Comparison of ENCODE assay signal across 16 cellular contexts in the genomic region with DNA sequence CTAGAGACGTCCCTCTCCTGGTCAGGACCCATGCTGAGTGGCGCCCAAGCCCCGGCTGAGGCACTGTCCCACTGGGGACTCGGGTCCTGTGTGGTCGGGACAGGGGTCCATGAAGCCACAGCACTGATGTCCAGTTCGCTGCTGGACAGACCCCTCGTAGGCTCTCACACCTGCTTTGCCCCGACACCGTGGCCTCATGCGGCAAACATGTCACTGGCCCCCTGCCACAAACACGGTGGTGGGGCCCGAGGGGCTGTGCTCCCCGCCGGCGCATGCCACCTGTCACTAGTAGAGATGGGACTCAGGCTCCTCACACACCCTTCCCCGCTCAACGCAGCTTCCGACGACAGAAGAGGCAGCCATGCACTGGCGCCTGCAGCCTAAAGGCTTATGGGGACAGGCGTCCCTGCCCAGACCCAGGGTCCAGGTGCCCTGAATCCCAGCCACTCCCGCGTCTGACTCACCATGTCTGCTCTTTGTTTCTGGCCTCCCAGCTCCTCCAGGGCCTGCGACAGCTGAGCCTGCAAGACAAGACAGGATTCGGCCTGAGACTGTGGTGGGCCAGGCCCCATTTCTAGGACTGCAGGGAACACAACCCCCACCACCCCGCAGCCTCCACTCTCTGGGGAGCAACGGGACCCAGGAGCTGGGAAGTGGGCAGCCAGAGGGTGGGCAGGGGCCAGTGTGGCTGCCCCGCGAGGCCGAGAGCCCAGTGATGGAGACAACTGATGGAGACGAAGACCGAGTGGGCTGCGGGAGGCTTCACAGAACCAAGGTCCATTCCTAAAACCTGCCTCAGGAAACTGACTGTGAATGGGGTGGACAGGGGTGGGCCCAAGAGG.
DNase-seq lines count a peak whose midpoint lies in the region; ATAC-seq and TF ChIP-seq lines count a peak whose summit lies in the region.
"Had no signal": no experiment of that assay in that cellular context is flagged by ENCODE, and none has a peak within 500 bp of the region (broad histone marks: within the 10 kb centered on the region; RNA-seq: fewer than 3 reads in every experiment).

No MANE protein-coding gene starts in this region.

- H2BK12ac ChIP-seq in neuronal stem cell (ENCODE audit: low read length): peak overlapping the region; percentile 33

- H3K4me3 Mint-ChIP-seq in CD14-positive monocyte: no peak overlapping the region
- H3K4me3 Mint-ChIP-seq: activated CD4-positive, alpha-beta T cell treated with anti-CD3 and anti-CD28 coated beads, Interleukin-2, amount 10 ng/mL, durations not matched to agents 24 days and 14 days; activated naive CD8-positive, alpha-beta T cell; nephron had no signal

- H3K9ac ChIP-seq in neuronal stem cell (ENCODE audit: low read depth, low read length, poor library complexity): peak overlapping the region; percentile 50
- H3K9ac ChIP-seq: SK-N-SH had no signal

- peak overlapping the region; percentile 53 for H4K91ac ChIP-seq in neuronal stem cell (ENCODE audit: low read depth, low read length, poor library complexity)

- H2AFZ ChIP-seq in neuronal stem cell (ENCODE audit: low read length): no peak overlapping the region

- peak overlapping the region; percentile 95 for H2AK5ac ChIP-seq in neuronal stem cell (ENCODE audit: low read depth, low read length)

- no peak overlapping the region for H4K8ac ChIP-seq in neuronal stem cell (ENCODE audit: low read depth, low read length)

- H3K79me1 ChIP-seq in neuronal stem cell (ENCODE audit: low read depth, low read length): peaks cover 14% of the 10 kb centered on the region

- peaks cover 0 to 3% of the 10 kb centered on the region in 2 donors for H3K36me3 ChIP-seq in neuronal stem cell (replicated peaks in 1 of 2; ENCODE audit: control insufficient read depth in 2 of 2, insufficient read depth in 2 of 2, low read length in 2 of 2)

- H3K4me2 ChIP-seq in neuronal stem cell (ENCODE audit: insufficient read depth, low read length, poor library complexity, severe bottlenecking): peak overlapping the region; percentile 11
- H3K4me2 ChIP-seq: SK-N-SH had no signal

- no peaks in the 10 kb centered on the region for H3K27me3 ChIP-seq in neuronal stem cell (ENCODE audit: control insufficient read depth in 3 of 3, insufficient read depth in 3 of 3, low read depth in 1 of 3, low read length in 3 of 3)

- no peak overlapping the region for H2BK15ac ChIP-seq in neuronal stem cell (ENCODE audit: low read length)

- peaks cover 16 to 24% of the 10 kb centered on the region in 2 donors for H3K4me1 ChIP-seq in neuronal stem cell (ENCODE audit: control insufficient read depth in 2 of 2, insufficient read depth in 1 of 2, low read depth in 1 of 2, low read length in 2 of 2)

- POLR2A ChIA-PET in RWPE1 (lab: Yijun Ruan, JAX; ENCODE audit: low non-redundant PET): no interaction called here
- POLR2A ChIA-PET in HEK293T (lab: Yijun Ruan, JAX): no interaction called here

- H3K36me3 Mint-ChIP-seq in CD14-positive monocyte: peaks cover 14 to 37% of the 10 kb centered on the region in 2 donors
- H3K36me3 Mint-ChIP-seq: activated naive CD8-positive, alpha-beta T cell had no signal

- WGBS in neuronal stem cell (ENCODE audit: extremely low coverage in 2 of 2, insufficient read length in 2 of 2, insufficient replicate concordance in 1 of 2), 2 donors: no CpG with 5 or more reads among the region's 33 CpGs

- H3K4ac ChIP-seq in neuronal stem cell (ENCODE audit: low read length): no peak overlapping the region

- H3K23ac ChIP-seq in neuronal stem cell (ENCODE audit: low read depth, low read length, poor library complexity): no peak overlapping the region

- H3K18ac ChIP-seq in neuronal stem cell (ENCODE audit: low read length): peak overlapping the region; percentile 92

- no peaks in the 10 kb centered on the region for H3K27me3 Mint-ChIP-seq in CD14-positive monocyte (ENCODE audit: low read depth in 3 of 3)
- H3K27me3 Mint-ChIP-seq: activated CD4-positive, alpha-beta T cell treated with anti-CD3 and anti-CD28 coated beads, Interleukin-2, amount 10 ng/mL, durations not matched to agents 24 days and 14 days; activated naive CD8-positive, alpha-beta T cell had no signal

- H2BK5ac ChIP-seq in neuronal stem cell (ENCODE audit: low read length): peak overlapping the region; percentile 53

- H3K9me3 ChIP-seq in neuronal stem cell (replicated peaks in 1 of 2; ENCODE audit: control insufficient read depth in 2 of 2, insufficient read depth in 1 of 2, low read depth in 1 of 2, low read length in 2 of 2): no peaks in the 10 kb centered on the region
- H3K9me3 ChIP-seq: SK-N-SH had no signal

- DNase-seq in CD14-positive monocyte (ENCODE audit: low spot score): peak; percentile 38
- no peak for DNase-seq in RWPE1 (ENCODE audit: low spot score)
- peak; percentile 10 for DNase-seq in left cardiac atrium
- DNase-seq in neuronal stem cell (ENCODE audit: low spot score): peak; percentile 8
- DNase-seq in NCI-H187 (lab: John Stamatoyannopoulos, UW): no peak
- no peak for DNase-seq in OCI-M2 (lab: John Stamatoyannopoulos, UW; ENCODE audit: unreplicated experiment)
- DNase-seq in HEK293T (ENCODE audit: extremely low spot score): no peak
- DNase-seq in activated T-cell treated with anti-CD3 and anti-CD28 coated beads, Interleukin-2, amount 50 U/mL, for 1 hour: no peak
- DNase-seq: activated CD4-positive, alpha-beta T cell treated with anti-CD3 and anti-CD28 coated beads, Interleukin-2, amount 10 ng/mL, durations not matched to agents 24 days and 14 days; caudate nucleus; DMS 273 treated with DMSO at 0.1 percent for 48 hours; GOT3; NCI-H510A; SK-N-SH had no signal

- H3K4me3 ChIP-seq in neuronal stem cell (ENCODE audit: low read length in 2 of 2): no peak overlapping the region

- peak overlapping the region; percentile 47 for H2BK120ac ChIP-seq in neuronal stem cell (ENCODE audit: low read depth, low read length)

- H3K4me1 Mint-ChIP-seq in CD14-positive monocyte: no peaks in the 10 kb centered on the region

- TF ChIP-seq CTCF in CD14-positive monocyte (IDR thresholded peaks at IDR 0.05): no peak
- TF ChIP-seq CTCF in RWPE1 (conservative IDR thresholded peaks at IDR 0.05; ENCODE audit: low read depth): no peak

- peaks cover 0 to 2% (median 0%) of the 10 kb centered on the region in 7 donors for H3K9me3 Mint-ChIP-seq in CD14-positive monocyte
- H3K9me3 Mint-ChIP-seq: activated CD4-positive, alpha-beta T cell treated with anti-CD3 and anti-CD28 coated beads, Interleukin-2, amount 10 ng/mL, durations not matched to agents 24 days and 14 days; nephron had no signal

- peak overlapping the region; percentile 38 for H3K14ac ChIP-seq in neuronal stem cell (ENCODE audit: low read length)

- no peak for ATAC-seq in left cardiac atrium

- H3K27ac Mint-ChIP-seq in CD14-positive monocyte: peak overlapping the region in 3 of 7 donors; percentile 10 to 30 (median 22)
- H3K27ac Mint-ChIP-seq: activated naive CD8-positive, alpha-beta T cell; nephron had no signal

- H3K27ac ChIP-seq in RWPE1 (peak overlapping the region; percentile 48), neuronal stem cell (replicated peaks; ENCODE audit: low read length) (peak overlapping the region; percentile 9)

- CTCF ChIA-PET in RWPE1 (lab: Yijun Ruan, JAX): interaction anchor here (0.8 kb wide), 1 partner anchor 346 kb away, joined by 3 read pairs; no protein-coding TSS in a partner anchor
- CTCF ChIA-PET in HEK293T (lab: Yijun Ruan, JAX): no interaction called here

- intact Hi-C loops in CD14-positive monocyte (cut with micrococcal nuclease): no loop called here
- intact Hi-C loops in left cardiac atrium (cut with DNase I): no loop called here

TF ChIP-seq in HEK293T, 16 proteins besides CTCF, POLR2A, EP300 and RAD21:
- no peak for TF ChIP-seq LEF1 (IDR thresholded peaks at IDR 0.05; ENCODE audit: borderline replicate concordance)
- no peak for TF ChIP-seq FOXA1 (IDR thresholded peaks at IDR 0.05)
- TF ChIP-seq TARDBP (IDR thresholded peaks at IDR 0.05): no peak
- TF ChIP-seq PKNOX1 (IDR thresholded peaks at IDR 0.05): no peak
- no peak for TF ChIP-seq NFRKB (IDR thresholded peaks at IDR 0.05)
- no peak for TF ChIP-seq BHLHE40 (IDR thresholded peaks at IDR 0.05; ENCODE audit: borderline replicate concordance)
- no peak for TF ChIP-seq FOXM1 (IDR thresholded peaks at IDR 0.05; ENCODE audit: borderline replicate concordance)
- no peak for TF ChIP-seq SP1 (IDR thresholded peaks at IDR 0.05)
- TF ChIP-seq HDGF (IDR thresholded peaks at IDR 0.05; ENCODE audit: borderline replicate concordance): no peak
- no peak for TF ChIP-seq ZNF384 (IDR thresholded peaks at IDR 0.05)
- no peak for TF ChIP-seq FOXK2 (IDR thresholded peaks at IDR 0.05)
- TF ChIP-seq ARNT (IDR thresholded peaks at IDR 0.05): no peak

Comparison
In these comparisons a context has a peak if more than half of its experiments do, and no peak if none do; other contexts are left out.
1. DNase-seq: peak in CD14-positive monocyte (single experiment), left cardiac atrium (single experiment) and neuronal stem cell (single experiment); none in RWPE1 (single experiment), NCI-H187 (0 of 2), OCI-M2 (single experiment), HEK293T (single experiment) and activated T-cell treated with anti-CD3 and anti-CD28 coated beads, Interleukin-2, amount 50 U/mL, for 1 hour (single experiment).